In genomic region chr15:59657635-59658125, GRCh38 we compare ENCODE assay signal across 8 cellular contexts. TPM values are rescaled to one million over a fixed set of nuclear protein-coding genes. Genes with fewer than 3 reads are reported as not detected.
DNase-seq lines count a peak whose midpoint lies in the region; ATAC-seq and TF ChIP-seq lines count a peak whose summit lies in the region.

No MANE protein-coding gene starts in this region.

- H3K9me3 ChIP-seq in HUES48 (ENCODE audit: control insufficient read depth, insufficient read depth, low read length) = no peaks in the 10 kb centered on the region
- no peaks in the 10 kb centered on the region for H3K9me3 ChIP-seq in colonic mucosa

- H3K27me3 ChIP-seq in HUES48 (ENCODE audit: control insufficient read depth, insufficient read depth, low read length) = no peaks in the 10 kb centered on the region
- no peaks in the 10 kb centered on the region for H3K27me3 ChIP-seq in colonic mucosa

- H3K9me3 Mint-ChIP-seq in nephron = peaks cover 3% of the 10 kb centered on the region
- no peaks in the 10 kb centered on the region for H3K9me3 Mint-ChIP-seq in immature natural killer cell

- H3K4me1 Mint-ChIP-seq in nephron = peaks cover 6% of the 10 kb centered on the region
- peaks cover 0 to 7% of the 10 kb centered on the region in 2 donors for H3K4me1 Mint-ChIP-seq in immature natural killer cell

- no peak overlapping the region for H3K9ac ChIP-seq in HUES48 (ENCODE audit: low read depth, low read length)
- H3K9ac ChIP-seq in colonic mucosa (ENCODE audit: low read depth in 2 of 2, low read length in 2 of 2) = peak overlapping the region in 1 of 2 donors; percentile 88

- H3K36me3 Mint-ChIP-seq in nephron (ENCODE audit: low read depth) (peaks cover 13% of the 10 kb centered on the region), immature natural killer cell (peaks cover 0 to 12% (median 4%) of the 10 kb centered on the region in 3 donors)

- TF ChIP-seq CTCF in colonic mucosa (IDR thresholded peaks at IDR 0.05) = no peak
- TF ChIP-seq CTCF in nephron (IDR thresholded peaks at IDR 0.05; ENCODE audit: unreplicated experiment in 3 of 3) = no peak

- intact Hi-C loops in colonic mucosa (cut with DNase I) = no loop called here

- H3K4me1 ChIP-seq in HUES48 (ENCODE audit: control insufficient read depth, insufficient read depth, low read length) = peaks cover 8% of the 10 kb centered on the region; the same call in 1 of the 2 replicates
- peaks cover 7% of the 10 kb centered on the region for H3K4me1 ChIP-seq in colonic mucosa

- H3K4me3 ChIP-seq in HUES48 (ENCODE audit: low read depth, low read length) (peak overlapping the region; percentile 97), colonic mucosa (peak overlapping the region; percentile 93)

- ATAC-seq in GM19023 (IDR thresholded peaks at IDR 0.05; ENCODE audit: unreplicated experiment) = peak; percentile 4

- peaks cover 36% of the 10 kb centered on the region for H3K36me3 ChIP-seq in HUES48 (ENCODE audit: control insufficient read depth, insufficient read depth, low read length)
- H3K36me3 ChIP-seq in colonic mucosa = no peaks in the 10 kb centered on the region

- H3K4me3 Mint-ChIP-seq in nephron = no peak overlapping the region
- no peak overlapping the region for H3K4me3 Mint-ChIP-seq in immature natural killer cell

- H3K27ac ChIP-seq in HUES48 (ENCODE audit: low read depth, low read length) = peak overlapping the region; percentile 61
- peak overlapping the region; percentile 84 for H3K27ac ChIP-seq in colonic mucosa

- peak overlapping the region in 2 of 3 experiments; percentile 75 for H3K27ac Mint-ChIP-seq in nephron
- H3K27ac Mint-ChIP-seq in immature natural killer cell = peak overlapping the region in 2 of 6 donors; percentile 77 to 86

- H3K27me3 Mint-ChIP-seq in nephron (ENCODE audit: low read depth) (no peaks in the 10 kb centered on the region), immature natural killer cell (ENCODE audit: low read depth in 3 of 3) (peaks cover 6 to 8% (median 7%) of the 10 kb centered on the region in 3 donors)

- DNase-seq in colonic mucosa (peak; percentile 30), immature natural killer cell (no peak), GOT3 (lab: John Stamatoyannopoulos, UW) (no peak), glomerular visceral epithelial cell (ENCODE audit: extremely low spot score) (no peak), NCI-H1092 (lab: John Stamatoyannopoulos, UW) (no peak)

RNA-seq across cellular contexts. Expression of gene GTF2A2, which starts 0.4 kb away (rescaled TPM):
- total RNA-seq in colonic mucosa = 100 to 1,000 TPM; 117 to 143 TPM
- polyA plus RNA-seq in immature natural killer cell = 100 to 1,000 TPM; 128 to 211 (median 144) TPM

RNA-seq across cellular contexts. Expression of gene BNIP2, which starts 31.4 kb away (rescaled TPM):
- total RNA-seq in colonic mucosa = 10 to 100 TPM; 30.1 to 56.1 TPM
- 100 to 1,000 TPM in 2 of 3 donors, 10 to 100 TPM in 1; 89.5 to 144 (median 127) TPM for polyA plus RNA-seq in immature natural killer cell

RNA-seq across cellular contexts. Expression of gene GCNT3, which starts 46.1 kb away (rescaled TPM):
- total RNA-seq in colonic mucosa = 100 to 1,000 TPM; 261 to 365 TPM
- not detected for polyA plus RNA-seq in immature natural killer cell
